Comparison of ENCODE assay signal across 1 cellular context in the genomic region with DNA sequence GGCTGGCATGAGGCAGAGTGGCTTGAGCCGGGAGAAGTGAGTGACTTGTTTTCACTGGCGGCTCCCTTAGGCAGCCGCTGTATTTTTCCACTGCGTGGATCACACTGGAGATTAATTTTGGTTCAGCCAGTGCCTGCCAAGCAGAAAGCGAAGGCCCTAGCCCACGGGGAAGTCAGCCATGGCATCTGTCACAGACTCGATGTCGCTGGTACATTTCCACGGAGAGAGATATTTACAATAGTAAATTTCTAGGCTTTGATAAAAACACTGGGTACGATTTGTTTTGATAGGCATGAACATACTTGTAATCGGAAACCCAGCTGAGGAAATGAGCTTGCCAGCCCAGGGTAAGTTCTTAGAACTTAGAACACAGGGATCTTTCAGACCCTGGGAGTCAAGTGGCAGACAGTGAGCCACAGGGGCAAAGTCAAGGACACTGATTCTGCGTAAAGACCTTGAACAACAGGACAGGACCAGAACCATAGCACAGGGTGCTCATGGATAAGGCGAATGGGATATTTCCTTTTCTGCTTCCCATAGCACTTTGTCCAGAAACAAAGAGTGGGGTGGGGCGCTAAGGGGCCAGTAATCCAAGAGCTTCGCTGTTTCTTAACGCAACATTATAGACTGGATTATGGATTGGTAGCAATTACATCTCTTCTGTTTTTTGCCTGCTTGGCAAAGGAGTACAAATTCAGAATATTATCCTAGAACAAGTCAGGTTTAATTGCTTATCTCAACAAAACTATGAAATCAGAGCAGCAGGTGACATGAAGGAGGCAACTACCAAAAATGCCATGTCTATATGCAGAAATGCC.
TF ChIP-seq lines count a peak whose summit lies in the region.

No MANE protein-coding gene starts in this region.

TF ChIP-seq in GM23338, 12 proteins besides CTCF, POLR2A, EP300 and RAD21 (continued from another document):
- TF ChIP-seq JUNB (IDR thresholded peaks at IDR 0.05; ENCODE audit: unreplicated experiment) (no peak), EZH2 (IDR thresholded peaks at IDR 0.05; ENCODE audit: low read depth, unreplicated experiment) (no peak)
